9 cellular contexts compared by ENCODE assay signal in the genomic region with DNA sequence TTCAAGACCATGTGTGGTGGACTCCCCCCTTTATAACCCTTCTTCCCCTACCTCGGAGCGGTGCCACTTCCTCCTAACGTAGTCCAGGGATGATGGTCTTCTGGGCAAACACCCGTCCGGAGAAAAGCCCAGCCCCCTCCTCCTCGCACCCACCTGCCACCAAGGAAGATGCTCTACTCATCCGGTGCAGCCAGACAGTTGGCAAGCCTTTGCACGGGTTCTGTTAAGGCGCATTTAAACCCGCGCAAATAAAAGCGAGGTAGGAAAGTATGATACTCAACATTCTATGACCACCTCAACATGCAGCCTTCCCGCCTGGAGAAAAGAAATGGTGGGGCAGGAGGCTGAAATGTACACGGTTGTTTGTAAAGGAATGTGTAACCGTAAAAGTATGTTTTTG. TPM values are rescaled to one million over a fixed set of nuclear protein-coding genes. Genes with fewer than 3 reads are reported as not detected.
"Had no signal": no experiment of that assay in that cellular context is flagged by ENCODE, and none has a peak within 500 bp of the region (broad histone marks: within the 10 kb centered on the region; RNA-seq: fewer than 3 reads in every experiment).

A gene (minus strand): TSS at position 101 of the 400 bp plus-strand sequence. CDS start 298 bp downstream, outside the sequence.

RNA-seq across cellular contexts. Expression of the gene that starts here (rescaled TPM):
- total RNA-seq: PC-3, PC-9, Peyer's patch, Right ventricle myocardium inferior, Right ventricle myocardium superior, RPMI7951, SJSA1, SK-MEL-5 had no signal
- polyA plus RNA-seq: SK-N-SH had no signal
